ENCODE assay signal across 25 cellular contexts in genomic region chr5:76684756-76685594, GRCh38. TPM values are rescaled to one million over a fixed set of nuclear protein-coding genes. Genes with fewer than 3 reads are reported as not detected.
DNase-seq lines count a peak whose midpoint lies in the region; ATAC-seq and TF ChIP-seq lines count a peak whose summit lies in the region.
"Had no signal": no experiment of that assay in that cellular context is flagged by ENCODE, and none has a peak within 500 bp of the region (broad histone marks: within the 10 kb centered on the region; RNA-seq: fewer than 3 reads in every experiment).

No MANE protein-coding gene starts in this region.

- peaks cover 10% of the 10 kb centered on the region for H3K4me1 Mint-ChIP-seq in stimulated activated naive CD8-positive, alpha-beta T cell treated with anti-CD3 and anti-CD28 coated beads, Interleukin-15, Interleukin-2, amounts not matched to agents 100 ng/mL and 50 ng/mL, for 24 hours (ENCODE audit: low read depth)
- no peaks in the 10 kb centered on the region for H3K4me1 Mint-ChIP-seq in stimulated activated naive CD8-positive, alpha-beta T cell treated with anti-CD3 and anti-CD28 coated beads, Interleukin-15, amount 100 ng/mL, for 72 hours
- peaks cover 26% of the 10 kb centered on the region for H3K4me1 Mint-ChIP-seq in stimulated activated effector memory CD8-positive, alpha-beta T cell treated with anti-CD3 and anti-CD28 coated beads, Interleukin-12 subunit alpha, Interleukin-12 subunit beta, amount 100 ng/mL, for 72 hours
- peaks cover 2% of the 10 kb centered on the region for H3K4me1 Mint-ChIP-seq in activated naive CD8-positive, alpha-beta T cell treated with anti-CD3 and anti-CD28 coated beads for 36 hours
- no peaks in the 10 kb centered on the region for H3K4me1 Mint-ChIP-seq in CD8-positive, alpha-beta T cell (ENCODE audit: low read depth)
- H3K4me1 Mint-ChIP-seq: activated naive CD4-positive, alpha-beta T cell treated with anti-CD3 and anti-CD28 coated beads, Interleukin-2, amount 50 U/mL, for 24 hours; GM23338; memory B cell had no signal

- intact Hi-C loops in CD8-positive, alpha-beta T cell (cut with DNase I, micrococcal nuclease): no loop called here

- no peaks in the 10 kb centered on the region for H3K27me3 ChIP-seq in CD8-positive, alpha-beta T cell (ENCODE audit: insufficient read depth, low read length)
- H3K27me3 ChIP-seq: ascending aorta, esophagus muscularis mucosa, right lobe of liver, uterus had no signal

- H3K4me3 ChIP-seq in CD8-positive, alpha-beta T cell (ENCODE audit: low read depth, low read length): no peak overlapping the region
- H3K4me3 ChIP-seq: ascending aorta, esophagus muscularis mucosa, GM23338, right lobe of liver, uterus had no signal

- H3K4me1 ChIP-seq in CD8-positive, alpha-beta T cell (ENCODE audit: insufficient read depth, low read length): no peaks in the 10 kb centered on the region
- H3K4me1 ChIP-seq: uterus had no signal

- no peaks in the 10 kb centered on the region for H3K27me3 Mint-ChIP-seq in stimulated activated naive CD8-positive, alpha-beta T cell treated with anti-CD3 and anti-CD28 coated beads, Interleukin-15, Interleukin-2, amounts not matched to agents 100 ng/mL and 50 ng/mL, for 24 hours
- no peaks in the 10 kb centered on the region for H3K27me3 Mint-ChIP-seq in stimulated activated naive CD8-positive, alpha-beta T cell treated with anti-CD3 and anti-CD28 coated beads, Interleukin-15, amount 100 ng/mL, for 72 hours
- H3K27me3 Mint-ChIP-seq in activated naive CD8-positive, alpha-beta T cell treated with anti-CD3 and anti-CD28 coated beads for 36 hours: no peaks in the 10 kb centered on the region
- H3K27me3 Mint-ChIP-seq in CD8-positive, alpha-beta T cell (ENCODE audit: low read depth): no peaks in the 10 kb centered on the region
- H3K27me3 Mint-ChIP-seq: activated naive CD4-positive, alpha-beta T cell treated with anti-CD3 and anti-CD28 coated beads, Interleukin-2, amount 50 U/mL, for 24 hours; memory B cell had no signal

- H3K36me3 Mint-ChIP-seq in stimulated activated naive CD8-positive, alpha-beta T cell treated with anti-CD3 and anti-CD28 coated beads, Interleukin-15, Interleukin-2, amounts not matched to agents 100 ng/mL and 50 ng/mL, for 24 hours (ENCODE audit: low read depth): peaks cover 41% of the 10 kb centered on the region
- peaks cover 86% of the 10 kb centered on the region for H3K36me3 Mint-ChIP-seq in stimulated activated effector memory CD8-positive, alpha-beta T cell treated with anti-CD3 and anti-CD28 coated beads, Interleukin-12 subunit alpha, Interleukin-12 subunit beta, amount 100 ng/mL, for 72 hours
- H3K36me3 Mint-ChIP-seq in activated naive CD8-positive, alpha-beta T cell treated with anti-CD3 and anti-CD28 coated beads for 36 hours: peaks cover 22% of the 10 kb centered on the region
- H3K36me3 Mint-ChIP-seq in CD8-positive, alpha-beta T cell: peaks cover 74% of the 10 kb centered on the region

- ATAC-seq in stimulated activated naive CD8-positive, alpha-beta T cell treated with anti-CD3 and anti-CD28 coated beads, Interleukin-15, amount 100 ng/mL, for 72 hours: no peak
- peak; percentile 29 for ATAC-seq in SK-N-SH treated with all-trans-retinoic acid at 6 μM for 48 hours
- no peak for ATAC-seq in stimulated activated effector memory CD8-positive, alpha-beta T cell treated with anti-CD3 and anti-CD28 coated beads, Interleukin-12 subunit alpha, Interleukin-12 subunit beta, amount 100 ng/mL, for 72 hours
- ATAC-seq in CD8-positive, alpha-beta T cell: no peak
- ATAC-seq: activated T-cell treated with anti-CD3 and anti-CD28 coated beads, Interleukin-2, amount 50 U/mL, for 72 hours; GM23338 had no signal

- no peak overlapping the region for H3K27ac ChIP-seq in CD8-positive, alpha-beta T cell (ENCODE audit: low read depth, low read length)
- H3K27ac ChIP-seq: ascending aorta, esophagus muscularis mucosa, right lobe of liver, uterus had no signal

- no peaks in the 10 kb centered on the region for H3K9me3 Mint-ChIP-seq in stimulated activated naive CD8-positive, alpha-beta T cell treated with anti-CD3 and anti-CD28 coated beads, Interleukin-15, Interleukin-2, amounts not matched to agents 100 ng/mL and 50 ng/mL, for 24 hours
- no peaks in the 10 kb centered on the region for H3K9me3 Mint-ChIP-seq in stimulated activated naive CD8-positive, alpha-beta T cell treated with anti-CD3 and anti-CD28 coated beads, Interleukin-15, amount 100 ng/mL, for 72 hours
- no peaks in the 10 kb centered on the region for H3K9me3 Mint-ChIP-seq in stimulated activated effector memory CD8-positive, alpha-beta T cell treated with anti-CD3 and anti-CD28 coated beads, Interleukin-12 subunit alpha, Interleukin-12 subunit beta, amount 100 ng/mL, for 72 hours
- no peaks in the 10 kb centered on the region for H3K9me3 Mint-ChIP-seq in activated naive CD8-positive, alpha-beta T cell treated with anti-CD3 and anti-CD28 coated beads for 36 hours
- H3K9me3 Mint-ChIP-seq in CD8-positive, alpha-beta T cell: no peaks in the 10 kb centered on the region
- H3K9me3 Mint-ChIP-seq: activated naive CD4-positive, alpha-beta T cell treated with anti-CD3 and anti-CD28 coated beads, Interleukin-2, amount 50 U/mL, for 24 hours; activated T-cell treated with anti-CD3 and anti-CD28 coated beads, Interleukin-2, amount 50 U/mL, for 72 hours; GM23338; memory B cell had no signal

- peaks cover 13% of the 10 kb centered on the region for H3K36me3 ChIP-seq in CD8-positive, alpha-beta T cell (ENCODE audit: insufficient read depth, low read length)
- H3K36me3 ChIP-seq: ascending aorta, esophagus muscularis mucosa, uterus had no signal

- DNase-seq in stimulated activated naive CD8-positive, alpha-beta T cell treated with anti-CD3 and anti-CD28 coated beads, Interleukin-15, amount 100 ng/mL, for 72 hours: no peak
- DNase-seq in fibroblast of gingiva (ENCODE audit: low read depth): peak; percentile 13
- no peak for DNase-seq in stimulated activated effector memory CD8-positive, alpha-beta T cell treated with anti-CD3 and anti-CD28 coated beads, Interleukin-12 subunit alpha, Interleukin-12 subunit beta, amount 100 ng/mL, for 72 hours (ENCODE audit: low spot score in 2 of 2)
- DNase-seq in activated naive CD8-positive, alpha-beta T cell treated with anti-CD3 and anti-CD28 coated beads for 36 hours: no peak
- DNase-seq in CD8-positive, alpha-beta T cell: no peak
- DNase-seq in activated naive CD4-positive, alpha-beta T cell treated with anti-CD3 and anti-CD28 coated beads, Interleukin-2, amount 50 U/mL, for 16 hours: no peak
- DNase-seq: activated CD4-positive, alpha-beta T cell treated with anti-CD3 and anti-CD28 coated beads for 1 hour; activated CD8-positive, alpha-beta memory T cell treated with anti-CD3 and anti-CD28 coated beads for 24 hours; activated T-cell treated with anti-CD3 and anti-CD28 coated beads, Interleukin-2, amount 50 U/mL, for 72 hours; C1 segment of cervical spinal cord; effector CD8-positive, alpha-beta T cell; MM.1S; NCI-H1417 treated with DMSO at 0.1 percent for 48 hours; NCI-H2107; NCI-H524; right lobe of liver; T-helper 9 cell; uterus had no signal

- no peak for TF ChIP-seq CTCF in CD8-positive, alpha-beta T cell (IDR thresholded peaks at IDR 0.05)

- POLR2A ChIA-PET in CD8-positive, alpha-beta T cell (lab: Charles Lee): interaction anchor here (0.9 kb wide), 1 partner anchor 15 kb away, joined by 3 read pairs; no protein-coding TSS in a partner anchor

- peak overlapping the region; percentile 19 for H3K27ac Mint-ChIP-seq in stimulated activated naive CD8-positive, alpha-beta T cell treated with anti-CD3 and anti-CD28 coated beads, Interleukin-15, Interleukin-2, amounts not matched to agents 100 ng/mL and 50 ng/mL, for 24 hours
- peak overlapping the region in 1 of 2 donors; percentile 55 for H3K27ac Mint-ChIP-seq in stimulated activated naive CD8-positive, alpha-beta T cell treated with anti-CD3 and anti-CD28 coated beads, Interleukin-15, amount 100 ng/mL, for 72 hours
- peak overlapping the region; percentile 76 for H3K27ac Mint-ChIP-seq in stimulated activated effector memory CD8-positive, alpha-beta T cell treated with anti-CD3 and anti-CD28 coated beads, Interleukin-12 subunit alpha, Interleukin-12 subunit beta, amount 100 ng/mL, for 72 hours
- H3K27ac Mint-ChIP-seq in activated naive CD8-positive, alpha-beta T cell treated with anti-CD3 and anti-CD28 coated beads for 36 hours: no peak overlapping the region
- no peak overlapping the region for H3K27ac Mint-ChIP-seq in CD8-positive, alpha-beta T cell
- H3K27ac Mint-ChIP-seq: activated naive CD4-positive, alpha-beta T cell treated with anti-CD3 and anti-CD28 coated beads, Interleukin-2, amount 50 U/mL, for 24 hours; GM23338; memory B cell had no signal

- no peaks in the 10 kb centered on the region for H3K9me3 ChIP-seq in CD8-positive, alpha-beta T cell (ENCODE audit: low read length)
- H3K9me3 ChIP-seq: ascending aorta, esophagus muscularis mucosa, right lobe of liver, uterus had no signal

- no peak overlapping the region for H3K4me3 Mint-ChIP-seq in stimulated activated naive CD8-positive, alpha-beta T cell treated with anti-CD3 and anti-CD28 coated beads, Interleukin-15, Interleukin-2, amounts not matched to agents 100 ng/mL and 50 ng/mL, for 24 hours
- H3K4me3 Mint-ChIP-seq in stimulated activated naive CD8-positive, alpha-beta T cell treated with anti-CD3 and anti-CD28 coated beads, Interleukin-15, amount 100 ng/mL, for 72 hours: no peak overlapping the region
- H3K4me3 Mint-ChIP-seq in stimulated activated effector memory CD8-positive, alpha-beta T cell treated with anti-CD3 and anti-CD28 coated beads, Interleukin-12 subunit alpha, Interleukin-12 subunit beta, amount 100 ng/mL, for 72 hours: no peak overlapping the region
- no peak overlapping the region for H3K4me3 Mint-ChIP-seq in activated naive CD8-positive, alpha-beta T cell treated with anti-CD3 and anti-CD28 coated beads for 36 hours
- no peak overlapping the region for H3K4me3 Mint-ChIP-seq in CD8-positive, alpha-beta T cell
- H3K4me3 Mint-ChIP-seq: activated naive CD4-positive, alpha-beta T cell treated with anti-CD3 and anti-CD28 coated beads, Interleukin-2, amount 50 U/mL, for 24 hours; activated T-cell treated with anti-CD3 and anti-CD28 coated beads, Interleukin-2, amount 50 U/mL, for 72 hours; GM23338; memory B cell had no signal

- CTCF ChIA-PET in CD8-positive, alpha-beta T cell (lab: Charles Lee): no interaction called here

RNA-seq across cellular contexts. Expression of gene F2R, which starts 31.0 kb away (rescaled TPM):
- 1 to 10 TPM; 2.2 to 2.8 TPM for total RNA-seq in activated naive CD8-positive, alpha-beta T cell treated with anti-CD3 and anti-CD28 coated beads for 36 hours
- 10 to 100 TPM; 10.7 to 12.7 TPM for total RNA-seq in CD8-positive, alpha-beta T cell

Comparison
In these comparisons a context has a peak if more than half of its experiments do, and no peak if none do; other contexts are left out.
1. H3K27ac Mint-ChIP-seq: peak in stimulated activated naive CD8-positive, alpha-beta T cell treated with anti-CD3 and anti-CD28 coated beads, Interleukin-15, Interleukin-2, amounts not matched to agents 100 ng/mL and 50 ng/mL, for 24 hours (single experiment) and stimulated activated effector memory CD8-positive, alpha-beta T cell treated with anti-CD3 and anti-CD28 coated beads, Interleukin-12 subunit alpha, Interleukin-12 subunit beta, amount 100 ng/mL, for 72 hours (single experiment); none in activated naive CD8-positive, alpha-beta T cell treated with anti-CD3 and anti-CD28 coated beads for 36 hours (single experiment) and CD8-positive, alpha-beta T cell (single experiment).